In genomic region chr16:84138824-84139627, GRCh38 we compare ENCODE assay signal across 8 cellular contexts. TPM values are rescaled to one million over a fixed set of nuclear protein-coding genes. Genes with fewer than 3 reads are reported as not detected.
DNase-seq lines count a peak whose midpoint lies in the region; ATAC-seq and TF ChIP-seq lines count a peak whose summit lies in the region.
"Had no signal": no experiment of that assay in that cellular context is flagged by ENCODE, and none has a peak within 500 bp of the region (broad histone marks: within the 10 kb centered on the region; RNA-seq: fewer than 3 reads in every experiment).

No MANE protein-coding gene starts in this region.

- 0 out of 2 replicates have a peak overlapping the region, but pooled peaks have one; percentile 24 for H2AFZ ChIP-seq in PC-9

- peak overlapping the region; percentile 67 for H3K4me2 ChIP-seq in PC-9

- DNase-seq in PC-9 (peak; percentile 53 to 67), left ventricle myocardium superior (peak; percentile 53), NCI-H1694 treated with DMSO at 0.1 percent for 48 hours (lab: John Stamatoyannopoulos, UW) (no peak)
- no peak for DNase-seq in activated CD8-positive, alpha-beta memory T cell treated with anti-CD3 and anti-CD28 coated beads for 24 hours

- H4K20me1 ChIP-seq in PC-9 (ENCODE audit: insufficient read depth): no peaks in the 10 kb centered on the region

- H3K9me2 ChIP-seq in PC-9 (ENCODE audit: insufficient read depth): no peaks in the 10 kb centered on the region

- TF ChIP-seq CTCF in PC-9 (conservative IDR thresholded peaks at IDR 0.05): no peak

- CTCF ChIA-PET in PC-9 (lab: Charles Lee): no interaction called here

- no peak overlapping the region for H3K4me3 ChIP-seq in PC-9

- ATAC-seq in GM18511 (IDR thresholded peaks at IDR 0.05; ENCODE audit: unreplicated experiment) (peak; percentile 92), HG03064 (IDR thresholded peaks at IDR 0.05; ENCODE audit: low read depth, unreplicated experiment) (peak; percentile 91), left ventricle myocardium superior (peak; percentile 86), GM18873 (IDR thresholded peaks at IDR 0.05; ENCODE audit: low FRiP score, unreplicated experiment) (no peak)

- POLR2A ChIA-PET in PC-9 (lab: Charles Lee; ENCODE audit: unreplicated experiment): interaction anchor here (0.6 kb wide), 1 partner anchor 84 kb away, joined by 3 read pairs; no protein-coding TSS in a partner anchor

- intact Hi-C loops in PC-9 (cut with micrococcal nuclease; ENCODE audit: unreplicated experiment): loop anchor here (1.0 kb wide), 1 partner anchor 20 kb away; no protein-coding TSS in a partner anchor
- intact Hi-C loops in left ventricle myocardium superior (cut with micrococcal nuclease): no loop called here

- no TSS peak for BruUV-seq in PC-9 (replicated peaks; lab: Mats Ljungman, UMichigan)

- H3F3A ChIP-seq in PC-9 (ENCODE audit: insufficient read depth, low read depth): 0 out of 2 replicates have a peak, but pooled peaks cover 7% of the 10 kb centered on the region

- H3K79me2 ChIP-seq in PC-9 (ENCODE audit: low read depth): peaks cover 60% of the 10 kb centered on the region

- H3K36me3 ChIP-seq in PC-9 (ENCODE audit: low read depth): no peaks in the 10 kb centered on the region; the same call in 1 of the 2 replicates

- no peaks in the 10 kb centered on the region for H3K27me3 ChIP-seq in PC-9 (ENCODE audit: insufficient read depth, low read depth)

- H3K4me1 ChIP-seq in PC-9 (replicated peaks; ENCODE audit: insufficient read depth): peaks cover 28% of the 10 kb centered on the region

- H3K9me3 ChIP-seq in PC-9 (ENCODE audit: insufficient read depth, low read depth): no peaks in the 10 kb centered on the region

- H3K27ac ChIP-seq in PC-9: peak overlapping the region; percentile 54

RNA-seq across cellular contexts. Expression of gene HSDL1, which starts 6.0 kb away (rescaled TPM):
- total RNA-seq in PC-9 (2021) (30.5 and 32.1 TPM in 2 replicates), left ventricle myocardium superior (23.2 TPM)

RNA-seq across cellular contexts. Expression of gene DNAAF1, which starts 6.1 kb away (rescaled TPM):
- 1.2 and 3.9 TPM in 2 replicates for total RNA-seq in PC-9 (2021)
- not detected for total RNA-seq in left ventricle myocardium superior

RNA-seq across cellular contexts. Expression of gene MBTPS1, which starts 22.3 kb away (rescaled TPM):
- total RNA-seq in PC-9 (2021) (80.3 and 96.0 TPM in 2 replicates), left ventricle myocardium superior (80.8 TPM)

RNA-seq across cellular contexts. Expression of gene TAF1C, which starts 47.8 kb away (rescaled TPM):
- 40.2 and 43.0 TPM in 2 replicates for total RNA-seq in PC-9 (2021)
- total RNA-seq in left ventricle myocardium superior: 31.0 TPM

RNA-seq across cellular contexts. Expression of gene ADAD2, which starts 51.9 kb away (rescaled TPM):
- total RNA-seq in PC-9 (2021) (not detected in 2 replicates), left ventricle myocardium superior (not detected)
- total RNA-seq: temporal lobe had no signal

Comparison
In these comparisons a context has a peak if more than half of its experiments do, and no peak if none do; other contexts are left out.
1. DNase-seq: peak in PC-9 (2 of 2) and left ventricle myocardium superior (single experiment); none in activated CD8-positive, alpha-beta memory T cell treated with anti-CD3 and anti-CD28 coated beads for 24 hours (single experiment) and NCI-H1694 treated with DMSO at 0.1 percent for 48 hours (single experiment).